ENCODE assay signal across 9 cellular contexts in the genomic region with DNA sequence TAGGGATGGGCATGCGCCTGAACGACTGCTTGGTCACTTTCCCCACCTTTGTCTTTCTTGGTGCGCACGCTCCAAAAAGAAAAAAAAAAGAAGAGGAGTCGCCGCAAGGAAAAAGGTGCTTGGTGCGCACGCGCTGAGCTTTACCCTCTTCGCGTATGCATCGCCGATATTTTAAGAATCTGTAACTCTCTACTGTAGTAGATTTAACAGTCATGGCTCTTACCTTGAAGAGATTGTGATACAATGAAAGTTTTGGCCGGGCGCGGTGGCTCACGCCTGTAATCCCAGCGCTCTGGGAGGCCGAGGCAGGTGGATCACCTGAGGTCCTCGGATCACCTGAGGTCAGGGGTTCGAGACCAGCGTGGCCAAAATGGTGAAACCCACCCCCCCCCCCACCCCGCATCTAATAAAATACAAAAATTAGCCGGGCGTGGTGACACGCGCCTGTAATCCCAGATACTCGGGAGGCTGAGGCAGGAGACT. TPM values are rescaled to one million over a fixed set of nuclear protein-coding genes. Genes with fewer than 3 reads are reported as not detected.
DNase-seq lines count a peak whose midpoint lies in the region; ATAC-seq, FAIRE-seq and TF ChIP-seq lines count a peak whose summit lies in the region.
"Had no signal": no experiment of that assay in that cellular context is flagged by ENCODE, and none has a peak within 500 bp of the region (broad histone marks: within the 10 kb centered on the region; RNA-seq: fewer than 3 reads in every experiment).

No MANE protein-coding gene starts in this region.

- H3K27ac ChIP-seq in BLaER1 (peak overlapping the region; percentile 58; the same call in 1 of the 2 replicates), coronary artery (peak overlapping the region; percentile 67 to 86)

- peak overlapping the region; percentile 84 to 86 (median 86) for H3K4me3 Mint-ChIP-seq in nephron

- H3K27ac Mint-ChIP-seq in nephron = peak overlapping the region; percentile 33 to 91 (median 73)

- peaks cover 27% of the 10 kb centered on the region for H3K4me1 ChIP-seq in BLaER1

- DNase-seq in LNCaP clone FGC (ENCODE audit: low read depth) (no peak), coronary artery (ENCODE audit: low spot score) (no peak), frontal cortex (ENCODE audit: low spot score in 2 of 2) (no peak), kidney tubule cell (ENCODE audit: low spot score) (no peak), retina (no peak)

- H3K9me3 Mint-ChIP-seq in nephron = no peaks in the 10 kb centered on the region

- peaks cover 20% of the 10 kb centered on the region for H3K36me3 Mint-ChIP-seq in nephron (ENCODE audit: low read depth)

- H3K4me1 Mint-ChIP-seq in nephron = peaks cover 37% of the 10 kb centered on the region

- no peaks in the 10 kb centered on the region for H3K27me3 Mint-ChIP-seq in nephron (ENCODE audit: low read depth)

- no peaks in the 10 kb centered on the region for H3K9me3 ChIP-seq in BLaER1

- H4K20me1 ChIP-seq in BLaER1 = peaks cover 41% of the 10 kb centered on the region

- H3K4me2 ChIP-seq in BLaER1 = peak overlapping the region; percentile 55

- H3K27me3 ChIP-seq in BLaER1 = no peaks in the 10 kb centered on the region

- FAIRE-seq in frontal cortex (lab: Jason Lieb, UNC) = no peak

- peak overlapping the region; percentile 71 for H3K9ac ChIP-seq in BLaER1

- ATAC-seq in GM21825 (IDR thresholded peaks at IDR 0.05; ENCODE audit: unreplicated experiment) = no peak

- peak overlapping the region; percentile 88 for H3K4me3 ChIP-seq in BLaER1
- H3K4me3 ChIP-seq in LNCaP clone FGC (ENCODE audit: low read depth, low read length) = peak overlapping the region; percentile 37
- H3K4me3 ChIP-seq in coronary artery = peak overlapping the region; percentile 65

- peaks cover 20% of the 10 kb centered on the region for H3K36me3 ChIP-seq in BLaER1

- TF ChIP-seq CTCF in LNCaP clone FGC (IDR thresholded peaks at IDR 0.05; ENCODE audit: control insufficient read depth, extremely low read depth, insufficient read depth) (no peak), coronary artery (IDR thresholded peaks at IDR 0.05) (no peak), nephron (IDR thresholded peaks at IDR 0.05; ENCODE audit: unreplicated experiment in 3 of 3) (no peak)

RNA-seq across cellular contexts. Expression of gene FXR2, which starts 0.6 kb away (rescaled TPM):
- total RNA-seq in frontal cortex = 68.1 TPM

RNA-seq across cellular contexts. Expression of gene SAT2, which starts 12.3 kb away (rescaled TPM):
- total RNA-seq in frontal cortex = 31.4 TPM

RNA-seq across cellular contexts. Expression of gene SHBG, which starts 14.6 kb away (rescaled TPM):
- total RNA-seq in frontal cortex = not detected
- total RNA-seq: lower leg skin had no signal

RNA-seq across cellular contexts. Expression of gene SOX15, which starts 25.4 kb away (rescaled TPM):
- 1.2 TPM for total RNA-seq in frontal cortex

RNA-seq across cellular contexts. Expression of gene MPDU1, which starts 31.7 kb away (rescaled TPM):
- total RNA-seq in frontal cortex = 35.1 TPM

Comparison
In these comparisons a context has a peak if more than half of its experiments do, and no peak if none do; other contexts are left out.
1. H3K4me3 ChIP-seq: peak in every context shown above with its lines; median percentile 88 in BLaER1; 65 in coronary artery; 37 in LNCaP clone FGC.